Comparison of ENCODE assay signal across 1 cellular context in the genomic region with DNA sequence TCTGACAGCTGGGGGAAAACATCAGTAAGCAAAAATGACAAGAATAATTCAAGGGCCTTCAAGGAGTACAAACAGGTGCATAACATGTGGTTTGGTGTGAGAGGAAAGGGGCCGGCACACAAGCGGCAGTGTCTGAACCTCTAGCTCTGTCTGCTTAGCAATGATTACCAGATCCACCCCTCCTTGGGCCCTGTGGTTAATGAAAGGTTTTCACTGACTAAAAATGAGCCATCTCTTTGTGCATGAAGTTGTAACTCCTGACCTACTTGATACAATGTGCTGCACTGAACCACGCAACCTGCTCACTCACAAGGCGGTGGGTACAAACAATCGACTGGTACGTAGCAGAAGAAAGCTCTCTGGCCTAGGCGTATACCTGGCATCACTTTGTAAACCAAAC.
TF ChIP-seq lines count a peak whose summit lies in the region.

No MANE protein-coding gene starts in this region.

TF ChIP-seq in K562, 482 proteins besides CTCF, POLR2A, EP300 and RAD21:
- TF ChIP-seq CEBPG (CRISPR knock-in tag; IDR thresholded peaks at IDR 0.05) (0 out of 2 replicates have a peak, but pooled peaks have one; percentile 20), CEBPG (tag; conservative IDR thresholded peaks at IDR 0.05 in 1 of 2, IDR thresholded peaks at IDR 0.05 in 1 of 2) (no peak), RNF2 (IDR thresholded peaks at IDR 0.05) (no peak)
